ENCODE assay signal across 8 cellular contexts in the genomic region with DNA sequence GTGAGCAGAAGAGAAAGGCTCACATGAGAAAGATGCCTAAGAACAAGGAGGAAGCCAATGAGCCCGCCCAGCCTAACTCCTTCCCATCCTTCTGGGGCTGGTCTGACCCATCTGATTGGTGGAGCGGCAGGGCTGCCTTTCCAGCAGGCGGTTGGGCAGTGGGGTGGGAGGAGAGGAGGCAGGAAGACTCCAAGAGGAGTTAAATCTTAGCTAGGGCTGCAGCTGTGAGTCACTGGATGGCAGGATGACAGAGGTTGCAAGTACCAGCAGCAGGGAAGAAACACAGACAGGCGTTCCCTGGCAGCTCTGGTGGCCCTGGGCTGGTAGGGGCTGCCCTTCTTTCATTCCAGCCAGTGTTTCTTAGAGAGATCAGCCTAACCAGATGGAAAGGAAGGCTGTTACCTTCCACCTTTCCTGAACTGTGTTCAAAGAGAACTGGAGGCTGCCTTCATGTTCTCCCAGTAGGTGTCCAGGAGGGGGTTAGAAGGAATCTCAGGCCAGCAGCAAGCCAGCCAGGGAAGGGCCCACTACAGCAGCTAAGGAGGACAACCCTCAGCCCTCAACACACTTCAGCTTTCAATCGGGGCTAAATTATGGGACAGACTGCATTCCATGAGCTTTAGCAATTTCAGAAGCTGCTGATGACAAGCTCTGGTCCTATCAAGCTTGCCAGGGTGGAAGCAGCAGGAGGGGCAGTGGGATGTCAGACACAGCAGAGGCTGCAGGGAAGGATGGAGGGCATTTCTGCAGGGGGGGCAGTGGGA. TPM values are rescaled to one million over a fixed set of nuclear protein-coding genes. Genes with fewer than 3 reads are reported as not detected.
DNase-seq lines count a peak whose midpoint lies in the region; ATAC-seq, FAIRE-seq and TF ChIP-seq lines count a peak whose summit lies in the region.

No MANE protein-coding gene starts in this region.

- no peaks in the 10 kb centered on the region for H3K27me3 ChIP-seq in gastroesophageal sphincter

- H3K27me3 Mint-ChIP-seq in activated T-helper 17 cell treated with anti-CD3 and anti-CD28 coated beads, Interleukin-2, amount 50 U/mL, for 72 hours, result no peaks in the 10 kb centered on the region

- FAIRE-seq in HTR-8/SVneo (lab: Jason Lieb, UNC), result peak; percentile 80

- H3K27ac ChIP-seq in gastroesophageal sphincter, result peak overlapping the region; percentile 20 to 79 (median 70)

- H3K27ac Mint-ChIP-seq in activated T-helper 17 cell treated with anti-CD3 and anti-CD28 coated beads, Interleukin-2, amount 50 U/mL, for 72 hours, result peak overlapping the region; percentile 99

- DNase-seq in Ammon's horn (ENCODE audit: low spot score) (peak; percentile 75), HTR-8/SVneo (ENCODE audit: insufficient read length, low spot score) (peak; percentile 91), occipital lobe (lab: John Stamatoyannopoulos, UW) (peak; percentile 88), GM10266 (ENCODE audit: extremely low spot score) (no peak), GM10248 (ENCODE audit: extremely low spot score) (no peak)
- no peak for DNase-seq in stimulated activated CD4-positive, alpha-beta T cell treated with anti-CD3 and anti-CD28 coated beads, Interleukin-4, amount 100 ng/mL, for 4 hours

- TF ChIP-seq POLR2A in gastroesophageal sphincter (IDR thresholded peaks at IDR 0.05), result no peak

- no peaks in the 10 kb centered on the region for H3K9me3 ChIP-seq in gastroesophageal sphincter

- H3K4me3 Mint-ChIP-seq in activated T-helper 17 cell treated with anti-CD3 and anti-CD28 coated beads, Interleukin-2, amount 50 U/mL, for 72 hours, result peak overlapping the region; percentile 81

- no peaks in the 10 kb centered on the region for H3K9me3 Mint-ChIP-seq in activated T-helper 17 cell treated with anti-CD3 and anti-CD28 coated beads, Interleukin-2, amount 50 U/mL, for 72 hours

- H3K4me1 Mint-ChIP-seq in activated T-helper 17 cell treated with anti-CD3 and anti-CD28 coated beads, Interleukin-2, amount 50 U/mL, for 72 hours, result peaks cover 51% of the 10 kb centered on the region

- CTCF ChIA-PET in GM10248 (lab: Yijun Ruan, JAX), result interaction anchor here (0.9 to 1.1 kb wide), 2 partner anchors 9 to 25 kb away, joined by 3 to 4 read pairs; no protein-coding TSS in a partner anchor

- peaks cover 3 to 80% (median 19%) of the 10 kb centered on the region in 3 donors for H3K4me1 ChIP-seq in gastroesophageal sphincter

- no peak for ATAC-seq in activated T-helper 17 cell treated with anti-CD3 and anti-CD28 coated beads, Interleukin-2, amount 50 U/mL, for 72 hours (replicated peaks)
- ATAC-seq in gastroesophageal sphincter, result peak; percentile 99

- TF ChIP-seq CTCF in gastroesophageal sphincter (IDR thresholded peaks at IDR 0.05) (no peak), GM10266 (IDR thresholded peaks at IDR 0.05; ENCODE audit: control insufficient read depth, insufficient read depth, low read depth, missing control alignments) (no peak), GM10248 (IDR thresholded peaks at IDR 0.05; ENCODE audit: control extremely low read depth, extremely low read depth, low read depth, missing control alignments) (no peak)

- no peak overlapping the region for H3K4me3 ChIP-seq in gastroesophageal sphincter

- H3K36me3 Mint-ChIP-seq in activated T-helper 17 cell treated with anti-CD3 and anti-CD28 coated beads, Interleukin-2, amount 50 U/mL, for 72 hours (ENCODE audit: low read depth), result peaks cover 64% of the 10 kb centered on the region

- WGBS in gastroesophageal sphincter (ENCODE audit: low coverage in 1 of 2), 2 donors, result 3 to 18% methylated on average over 4 of the region's 5 CpGs

- no peak for TF ChIP-seq EP300 in gastroesophageal sphincter (IDR thresholded peaks at IDR 0.05)

- no peaks in the 10 kb centered on the region for H3K36me3 ChIP-seq in gastroesophageal sphincter

- POLR2A ChIA-PET in GM10248 (lab: Yijun Ruan, JAX), result interaction anchor here (1.0 kb wide), 1 partner anchor 50 kb away, joined by 6 read pairs; a partner anchor contains a TSS

RNA-seq across cellular contexts. Expression of a gene that starts 50.3 kb away (rescaled TPM):
- 100 to 1,000 TPM in 1 of 2 donors, 10 to 100 TPM in 1; 47.4 to 114 TPM for total RNA-seq in activated T-helper 17 cell treated with anti-CD3 and anti-CD28 coated beads, Interleukin-2, amount 50 U/mL, for 72 hours
- total RNA-seq in gastroesophageal sphincter (10 to 100 TPM; 13.8 to 30.6 (median 19.9) TPM), occipital lobe (23.9 TPM)

Comparison
In these comparisons a context has a peak if more than half of its experiments do, and no peak if none do; other contexts are left out.
1. DNase-seq: peak in Ammon's horn (single experiment), HTR-8/SVneo (single experiment) and occipital lobe (single experiment); none in GM10266 (single experiment), GM10248 (single experiment) and stimulated activated CD4-positive, alpha-beta T cell treated with anti-CD3 and anti-CD28 coated beads, Interleukin-4, amount 100 ng/mL, for 4 hours (0 of 2).